In genomic region chr14:92121670-92122350, GRCh38 we compare ENCODE assay signal across 8 cellular contexts. TPM values are rescaled to one million over a fixed set of nuclear protein-coding genes. Genes with fewer than 3 reads are reported as not detected.
A peak's percentile ranks its signal among the peaks of the same experiment; 100 is the strongest.
DNase-seq lines count a peak whose midpoint lies in the region; ATAC-seq and TF ChIP-seq lines count a peak whose summit lies in the region.

Gene CPSF2, plus strand, starts transcription at chr14:92121969. Its CDS starts 9,016 bp downstream, at chr14:92130985.
Gene NDUFB1, minus strand, starts transcription at chr14:92121706. Its CDS starts 4,069 bp downstream, at chr14:92117637.

- H3K27me3 ChIP-seq in ascending aorta: no peaks in the 10 kb centered on the region
- H3K27me3 ChIP-seq in right cardiac atrium (ENCODE audit: control insufficient read depth, insufficient read depth): no peaks in the 10 kb centered on the region

- H3K27me3 Mint-ChIP-seq in T-helper 2 cell treated with Interferon-gamma antibody and Interleukin-4, amounts not matched to agents 5 μg/mL and 100 μg/mL, for 36 hours (ENCODE audit: low read depth): no peaks in the 10 kb centered on the region

- no peaks in the 10 kb centered on the region for H3K9me3 Mint-ChIP-seq in T-helper 2 cell treated with Interferon-gamma antibody and Interleukin-4, amounts not matched to agents 5 μg/mL and 100 μg/mL, for 36 hours

- H3K4me1 Mint-ChIP-seq in T-helper 2 cell treated with Interferon-gamma antibody and Interleukin-4, amounts not matched to agents 5 μg/mL and 100 μg/mL, for 36 hours (ENCODE audit: low read depth): peaks cover 31% of the 10 kb centered on the region

- H3K4me3 ChIP-seq in ascending aorta (peak within 1 kb of the TSS; percentile 77 to 90), right cardiac atrium (ENCODE audit: low read length) (peak within 1 kb of the TSS; percentile 50)

- DNase-seq in NCI-H146 treated with DMSO at 0.1 percent for 48 hours (lab: John Stamatoyannopoulos, UW; ENCODE audit: unreplicated experiment) (peak; percentile 78), ascending aorta (ENCODE audit: low spot score in 2 of 2) (peak in 1 of 2 donors; percentile 86), right cardiac atrium (peak; percentile 88 to 93 (median 93)), renal cortical epithelial cell (ENCODE audit: low read depth) (peak; percentile 40), NCI-H1048 (lab: John Stamatoyannopoulos, UW) (no peak)
- peak; percentile 80 for DNase-seq in T-helper 2 cell treated with Interferon-gamma antibody and Interleukin-4, amounts not matched to agents 5 μg/mL and 100 μg/mL, for 36 hours (ENCODE audit: low spot score)

- H3K27ac ChIP-seq in ascending aorta (peak within 1 kb of the TSS; percentile 89 to 94), right cardiac atrium (ENCODE audit: low read length) (peak within 1 kb of the TSS; percentile 96)

- H3K36me3 ChIP-seq in ascending aorta: peaks cover 0 to 23% of the 10 kb centered on the region in 2 donors

- WGBS in right cardiac atrium: under 1% methylated on average over 55 of the region's 55 CpGs

- peak within 1 kb of the TSS; percentile 97 for H3K27ac Mint-ChIP-seq in T-helper 2 cell treated with Interferon-gamma antibody and Interleukin-4, amounts not matched to agents 5 μg/mL and 100 μg/mL, for 36 hours

- peaks cover 22% of the 10 kb centered on the region for H3K36me3 Mint-ChIP-seq in T-helper 2 cell treated with Interferon-gamma antibody and Interleukin-4, amounts not matched to agents 5 μg/mL and 100 μg/mL, for 36 hours (ENCODE audit: low read depth)

- TF ChIP-seq CTCF in ascending aorta (IDR thresholded peaks at IDR 0.05): peak in 1 of 3 experiments; percentile 26

- peaks cover 0 to 12% of the 10 kb centered on the region in 2 donors for H3K4me1 ChIP-seq in ascending aorta
- H3K4me1 ChIP-seq in right cardiac atrium (ENCODE audit: control insufficient read depth, insufficient read depth, low read length): no peaks in the 10 kb centered on the region

- H3K4me3 Mint-ChIP-seq in T-helper 2 cell treated with Interferon-gamma antibody and Interleukin-4, amounts not matched to agents 5 μg/mL and 100 μg/mL, for 36 hours: peak within 1 kb of the TSS; percentile 90

- intact Hi-C loops in ascending aorta (cut with DNase I) (loop anchor here (1.0 to 10.0 kb wide), 4 partner anchors 16 to 672 kb away; partner anchors contain the start of genes ATXN3, GOLGA5 and PPP4R3A), right cardiac atrium (cut with DNase I) (no loop called here)

- peak; percentile 90 for ATAC-seq in GM18498 (IDR thresholded peaks at IDR 0.05; ENCODE audit: unreplicated experiment)
- ATAC-seq in HG02840 (IDR thresholded peaks at IDR 0.05; ENCODE audit: low FRiP score, unreplicated experiment): peak; percentile 90
- ATAC-seq in right cardiac atrium: peak; percentile 94 to 95

- H3K9me3 ChIP-seq in ascending aorta (no peaks in the 10 kb centered on the region), right cardiac atrium (ENCODE audit: control insufficient read depth, low read length) (no peaks in the 10 kb centered on the region)

RNA-seq across cellular contexts. Expression of gene CPSF2, which starts in this region (rescaled TPM):
- total RNA-seq in ascending aorta: 8.0 TPM
- 10 to 100 TPM; 36.3 to 51.1 (median 40.0) TPM for total RNA-seq in right cardiac atrium
- polyA plus RNA-seq in right cardiac atrium: 9.3 TPM
- 59.7 and 65.0 TPM in 2 replicates for total RNA-seq in renal cortical epithelial cell

RNA-seq across cellular contexts. Expression of gene NDUFB1, which starts in this region (rescaled TPM):
- total RNA-seq in ascending aorta: 867 TPM
- 100 to 1,000 TPM; 404 to 618 (median 503) TPM for total RNA-seq in right cardiac atrium
- 2,907 TPM for polyA plus RNA-seq in right cardiac atrium
- total RNA-seq in renal cortical epithelial cell: 88.6 and 243 TPM in 2 replicates
